ENCODE assay signal across 10 cellular contexts in genomic region chr11:13962198-13962561, GRCh38. TPM values are rescaled to one million over a fixed set of nuclear protein-coding genes. Genes with fewer than 3 reads are reported as not detected.
DNase-seq lines count a peak whose midpoint lies in the region; ATAC-seq and TF ChIP-seq lines count a peak whose summit lies in the region.
"Had no signal": no experiment of that assay in that cellular context is flagged by ENCODE, and none has a peak within 500 bp of the region (broad histone marks: within the 10 kb centered on the region; RNA-seq: fewer than 3 reads in every experiment).

No MANE protein-coding gene starts in this region.

- no peaks in the 10 kb centered on the region for H3K9me3 Mint-ChIP-seq in effector memory CD8-positive, alpha-beta T cell
- peaks cover 3% of the 10 kb centered on the region for H3K9me3 Mint-ChIP-seq in nephron

- no peaks in the 10 kb centered on the region for H3K9me3 ChIP-seq in cardiac muscle cell (ENCODE audit: low read depth)
- H3K9me3 ChIP-seq in upper lobe of right lung: no peaks in the 10 kb centered on the region
- H3K9me3 ChIP-seq in aorta (ENCODE audit: control insufficient read depth, low read length): no peaks in the 10 kb centered on the region
- H3K9me3 ChIP-seq: gastrocnemius medialis had no signal

- peaks cover 71% of the 10 kb centered on the region for H3K27me3 ChIP-seq in cardiac muscle cell
- peaks cover 56% of the 10 kb centered on the region for H3K27me3 ChIP-seq in upper lobe of right lung
- H3K27me3 ChIP-seq in aorta (ENCODE audit: control insufficient read depth in 1 of 2, insufficient read depth in 2 of 2, low read length in 1 of 2): no peaks in the 10 kb centered on the region

- H3K27me3 Mint-ChIP-seq in effector memory CD8-positive, alpha-beta T cell: peaks cover 70 to 81% of the 10 kb centered on the region in 2 donors
- peaks cover 81% of the 10 kb centered on the region for H3K27me3 Mint-ChIP-seq in nephron (ENCODE audit: low read depth)

- peaks cover 3 to 11% of the 10 kb centered on the region in 2 donors for H3K4me1 Mint-ChIP-seq in effector memory CD8-positive, alpha-beta T cell (ENCODE audit: low read depth in 2 of 2)
- H3K4me1 Mint-ChIP-seq in nephron: peaks cover 29% of the 10 kb centered on the region

- peak overlapping the region; percentile 40 to 77 for H3K4me3 Mint-ChIP-seq in effector memory CD8-positive, alpha-beta T cell
- peak overlapping the region; percentile 73 to 84 (median 74) for H3K4me3 Mint-ChIP-seq in nephron

- no peak for DNase-seq in cardiac muscle cell (ENCODE audit: low read depth in 1 of 2, low spot score in 1 of 2)
- DNase-seq in left cardiac atrium: no peak
- DNase-seq in effector memory CD8-positive, alpha-beta T cell: no peak
- DNase-seq in upper lobe of right lung: no peak
- no peak for DNase-seq in NCI-H524 treated with DMSO at 0.1 percent for 48 hours (lab: John Stamatoyannopoulos, UW)
- DNase-seq in aorta: no peak
- DNase-seq: gastrocnemius medialis had no signal

- no peak overlapping the region for H3K27ac Mint-ChIP-seq in effector memory CD8-positive, alpha-beta T cell
- H3K27ac Mint-ChIP-seq in nephron: peak overlapping the region; percentile 49 to 64 (median 60)

- intact Hi-C loops in left cardiac atrium (cut with DNase I) (loop anchor here in 1 of 2 donors (10.0 kb wide), 1 partner anchor 183 kb away; no protein-coding TSS in a partner anchor), upper lobe of right lung (cut with DNase I) (no loop called here), aorta (cut with DNase I) (no loop called here)

- TF ChIP-seq CTCF in cardiac muscle cell (IDR thresholded peaks at IDR 0.05; ENCODE audit: low read depth, low read length) (no peak), nephron (IDR thresholded peaks at IDR 0.05; ENCODE audit: unreplicated experiment in 3 of 3) (no peak), upper lobe of right lung (IDR thresholded peaks at IDR 0.05) (no peak)

- H3K27ac ChIP-seq in cardiac muscle cell (no peak overlapping the region), upper lobe of right lung (peak overlapping the region; percentile 68), aorta (ENCODE audit: low read depth in 1 of 2, low read length in 2 of 2) (no peak overlapping the region)
- H3K27ac ChIP-seq: BLaER1 treated with 17β-estradiol and CSF1 and Interleukin-3, amounts not matched to agents 10 nM and 100 nM; gastrocnemius medialis had no signal

- ATAC-seq in left cardiac atrium (no peak), upper lobe of right lung (no peak), aorta (ENCODE audit: low FRiP score) (no peak), HG02759 (IDR thresholded peaks at IDR 0.05; ENCODE audit: unreplicated experiment) (no peak)
- no peak for ATAC-seq in effector memory CD8-positive, alpha-beta T cell (replicated peaks)
- ATAC-seq: gastrocnemius medialis had no signal

- H3K36me3 ChIP-seq in cardiac muscle cell (no peaks in the 10 kb centered on the region), upper lobe of right lung (no peaks in the 10 kb centered on the region), aorta (ENCODE audit: control insufficient read depth in 1 of 2, insufficient read depth in 2 of 2, low read length in 1 of 2) (no peaks in the 10 kb centered on the region)
- H3K36me3 ChIP-seq: BLaER1 treated with 17β-estradiol and CSF1 and Interleukin-3, amounts not matched to agents 10 nM and 100 nM; gastrocnemius medialis had no signal

- H3K4me3 ChIP-seq in cardiac muscle cell: peak overlapping the region; percentile 39
- peak overlapping the region; percentile 51 for H3K4me3 ChIP-seq in upper lobe of right lung
- H3K4me3 ChIP-seq in aorta (ENCODE audit: low read length in 2 of 2): peak overlapping the region in 1 of 2 donors; percentile 29

- peaks cover 17% of the 10 kb centered on the region for H3K4me1 ChIP-seq in cardiac muscle cell (ENCODE audit: low read depth)
- no peaks in the 10 kb centered on the region for H3K4me1 ChIP-seq in upper lobe of right lung
- no peaks in the 10 kb centered on the region for H3K4me1 ChIP-seq in aorta (ENCODE audit: control insufficient read depth in 1 of 2, insufficient read depth in 2 of 2, low read length in 2 of 2)
- H3K4me1 ChIP-seq: BLaER1 treated with 17β-estradiol and CSF1 and Interleukin-3, amounts not matched to agents 10 nM and 100 nM had no signal

- peaks cover 2% of the 10 kb centered on the region for H3K36me3 Mint-ChIP-seq in effector memory CD8-positive, alpha-beta T cell (ENCODE audit: insufficient read depth)
- no peaks in the 10 kb centered on the region for H3K36me3 Mint-ChIP-seq in nephron (ENCODE audit: low read depth)

- 38 to 39% methylated on average over 16 of the region's 16 CpGs for WGBS in aorta, 2 donors

RNA-seq across cellular contexts. Expression of gene SPON1, which starts 0.3 kb away (rescaled TPM):
- 13.3 and 28.8 TPM in 2 replicates for total RNA-seq in cardiac muscle cell
- 14.9 and 22.0 TPM in 2 replicates for polyA plus RNA-seq in cardiac muscle cell
- total RNA-seq in left cardiac atrium: 10 to 100 TPM; 21.1 to 23.4 TPM
- 76.8 TPM for total RNA-seq in upper lobe of right lung
- total RNA-seq in aorta: 10 to 100 TPM; 36.9 to 79.2 TPM
- 10 to 100 TPM in 1 of 2 donors, 1 to 10 TPM in 1; 7.0 to 12.9 TPM for polyA plus RNA-seq in aorta

Comparison
In these comparisons a context has a peak if more than half of its experiments do, and no peak if none do; other contexts are left out.
1. H3K27ac Mint-ChIP-seq: peak in nephron (3 of 3); none in effector memory CD8-positive, alpha-beta T cell (0 of 2).